ENCODE assay signal across 11 cellular contexts in the genomic region with DNA sequence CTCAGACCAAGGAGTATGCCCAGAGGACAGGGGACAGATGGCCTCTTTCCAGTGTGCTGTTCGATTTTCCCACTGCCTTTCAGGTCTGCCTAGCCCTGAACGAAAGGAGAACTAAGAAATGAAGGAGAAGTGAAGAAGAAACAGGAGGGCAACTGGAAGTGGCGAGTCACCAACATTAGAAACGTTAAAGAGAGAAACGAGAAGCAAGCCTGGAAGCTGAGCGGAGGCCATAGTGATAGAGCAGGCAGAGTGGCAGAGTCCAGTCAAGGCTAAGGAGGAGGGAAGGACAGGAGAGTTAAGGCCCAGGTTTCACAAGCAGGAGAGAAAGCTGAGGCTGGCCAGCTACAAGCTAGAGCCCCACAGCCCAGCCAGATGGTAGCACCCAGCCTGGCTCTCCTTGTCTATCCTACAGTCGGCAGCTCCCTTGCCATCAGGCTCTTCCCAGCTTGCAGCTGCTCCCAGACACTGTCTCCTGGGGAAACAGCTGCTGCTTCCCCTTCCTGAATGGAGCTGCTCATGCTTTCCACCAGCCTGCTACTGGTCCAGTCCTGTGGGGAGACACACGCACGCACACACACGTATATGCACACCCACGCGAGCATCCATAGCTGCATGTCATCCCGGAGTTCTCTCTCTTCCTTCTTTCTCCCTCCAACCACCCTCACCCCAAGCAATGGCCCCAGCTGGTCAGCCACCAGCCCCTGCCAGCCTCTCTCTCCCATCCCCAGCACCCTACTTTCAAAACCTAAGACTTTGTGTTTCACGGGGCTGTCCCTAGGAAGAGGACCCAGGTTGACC.
DNase-seq lines count a peak whose midpoint lies in the region; ATAC-seq and TF ChIP-seq lines count a peak whose summit lies in the region.
"Had no signal": no experiment of that assay in that cellular context is flagged by ENCODE, and none has a peak within 500 bp of the region (broad histone marks: within the 10 kb centered on the region; RNA-seq: fewer than 3 reads in every experiment).

No MANE protein-coding gene starts in this region.

- 69% methylated on average over 7 of the region's 14 CpGs; no CpG with 5 or more reads in 1 of the 2 experiments for WGBS in IMR-90 (ENCODE audit: extremely low coverage in 2 of 2, insufficient read length in 1 of 2), 2 experiments

- no peaks in the 10 kb centered on the region for H4K20me1 ChIP-seq in IMR-90 (ENCODE audit: insufficient read depth, low read length)
- no peaks in the 10 kb centered on the region for H4K20me1 ChIP-seq in MM.1S (ENCODE audit: insufficient read depth, low read length)

- H3K9me3 Mint-ChIP-seq in dendritic cell treated with granulocyte-macrophage colony-stimulating factor and Interleukin-4, amounts not matched to agents 40 ng/mL and 50 ng/mL, for 4 days: no peaks in the 10 kb centered on the region
- H3K9me3 Mint-ChIP-seq in naive thymus-derived CD4-positive, alpha-beta T cell: peaks cover 0 to 18% (median 3%) of the 10 kb centered on the region in 11 donors
- H3K9me3 Mint-ChIP-seq: neural crest cell had no signal

- no peaks in the 10 kb centered on the region for H3K9me1 ChIP-seq in IMR-90 (ENCODE audit: insufficient read depth, low read length)

- no peak for TF ChIP-seq POLR2A in IMR-90 (IDR thresholded peaks at IDR 0.05; ENCODE audit: low read depth, low read length)

- H2BK5ac ChIP-seq in IMR-90 (ENCODE audit: low read depth, low read length, poor library complexity, severe bottlenecking): no peak overlapping the region

- intact Hi-C loops in IMR-90 (cut with micrococcal nuclease): no loop called here
- intact Hi-C loops in dendritic cell treated with granulocyte-macrophage colony-stimulating factor and Interleukin-4, amounts not matched to agents 40 ng/mL and 50 ng/mL, for 4 days (cut with micrococcal nuclease): loop anchor here (2.0 kb wide), 1 partner anchor 15 kb away; no protein-coding TSS in a partner anchor
- intact Hi-C loops in naive thymus-derived CD4-positive, alpha-beta T cell (cut with micrococcal nuclease): no loop called here

- no peak overlapping the region for H3K56ac ChIP-seq in IMR-90 (ENCODE audit: extremely low read depth, insufficient read depth, low read length)

- no peaks in the 10 kb centered on the region for H3K79me1 ChIP-seq in IMR-90 (ENCODE audit: low read depth in 1 of 2, low read length in 2 of 2)

- peak overlapping the region in 1 of 2 experiments; percentile 27; a peak in 1 of 4 replicates for H4K8ac ChIP-seq in IMR-90 (ENCODE audit: low read depth in 2 of 2, low read length in 2 of 2)

- no peaks in the 10 kb centered on the region for H3K36me3 Mint-ChIP-seq in dendritic cell treated with granulocyte-macrophage colony-stimulating factor and Interleukin-4, amounts not matched to agents 40 ng/mL and 50 ng/mL, for 4 days (ENCODE audit: low read depth)
- peaks cover 0 to 34% (median 11%) of the 10 kb centered on the region in 5 donors for H3K36me3 Mint-ChIP-seq in naive thymus-derived CD4-positive, alpha-beta T cell

- H3K4me1 ChIP-seq in IMR-90 (ENCODE audit: control insufficient read depth, insufficient read depth, low read length) (peaks cover 11% of the 10 kb centered on the region; the same call in 1 of the 2 replicates), MM.1S (ENCODE audit: low read length) (no peaks in the 10 kb centered on the region)
- H3K4me1 ChIP-seq in naive thymus-derived CD4-positive, alpha-beta T cell (ENCODE audit: control insufficient read depth in 2 of 2, insufficient read depth in 2 of 2, low read length in 2 of 2): peaks cover 0 to 7% of the 10 kb centered on the region in 2 donors

- no peak overlapping the region for H3K14ac ChIP-seq in IMR-90 (replicated peaks; ENCODE audit: low read depth, low read length)

- H2BK15ac ChIP-seq in IMR-90 (ENCODE audit: low read depth, low read length): no peak overlapping the region

- peak overlapping the region; percentile 9 for H3K27ac Mint-ChIP-seq in dendritic cell treated with granulocyte-macrophage colony-stimulating factor and Interleukin-4, amounts not matched to agents 40 ng/mL and 50 ng/mL, for 4 days
- peak overlapping the region in 2 of 9 donors; percentile 26 to 65 for H3K27ac Mint-ChIP-seq in naive thymus-derived CD4-positive, alpha-beta T cell

- peak overlapping the region; percentile 58 for H2AFZ ChIP-seq in IMR-90 (replicated peaks; ENCODE audit: low read length, poor library complexity)
- H2AFZ ChIP-seq in MM.1S (ENCODE audit: low read length): no peak overlapping the region

- dilution Hi-C loops in IMR-90 (cut with HindIII; ENCODE audit: low sequenced_read_pairs, unreplicated experiment): no loop called here

- no peaks in the 10 kb centered on the region for H3K9me2 ChIP-seq in MM.1S (replicated peaks; ENCODE audit: insufficient read depth, low read length)

- no peaks in the 10 kb centered on the region for H3F3A ChIP-seq in MM.1S (ENCODE audit: insufficient read depth, low read length)

- H2BK120ac ChIP-seq in IMR-90 (ENCODE audit: low read depth, low read length): peak overlapping the region; percentile 48; the same call in 1 of the 2 replicates

- no peak overlapping the region for H2AK5ac ChIP-seq in IMR-90 (ENCODE audit: low read depth, low read length)

- no peaks in the 10 kb centered on the region for H3K79me2 ChIP-seq in MM.1S (ENCODE audit: low read length)

- in situ Hi-C loops in IMR-90 (cut with MboI; ENCODE audit: low sequenced_read_pairs): no loop called here

- H3K4me1 Mint-ChIP-seq in dendritic cell treated with granulocyte-macrophage colony-stimulating factor and Interleukin-4, amounts not matched to agents 40 ng/mL and 50 ng/mL, for 4 days (ENCODE audit: low read depth): peaks cover 52% of the 10 kb centered on the region
- peaks cover 13 to 33% (median 17%) of the 10 kb centered on the region in 7 donors for H3K4me1 Mint-ChIP-seq in naive thymus-derived CD4-positive, alpha-beta T cell

- H3K27me3 ChIP-seq in IMR-90 (ENCODE audit: control insufficient read depth, insufficient read depth, low read length): no peaks in the 10 kb centered on the region
- no peaks in the 10 kb centered on the region for H3K27me3 ChIP-seq in naive thymus-derived CD4-positive, alpha-beta T cell (ENCODE audit: control insufficient read depth in 2 of 2, insufficient read depth in 2 of 2, low read length in 2 of 2)
- no peaks in the 10 kb centered on the region for H3K27me3 ChIP-seq in MM.1S (replicated peaks; ENCODE audit: insufficient read depth, low read length)

- no peak overlapping the region for H3K4me3 Mint-ChIP-seq in dendritic cell treated with granulocyte-macrophage colony-stimulating factor and Interleukin-4, amounts not matched to agents 40 ng/mL and 50 ng/mL, for 4 days
- H3K4me3 Mint-ChIP-seq in naive thymus-derived CD4-positive, alpha-beta T cell: no peak overlapping the region

- H3K27ac ChIP-seq in IMR-90 (ENCODE audit: insufficient read depth, low read length) (no peak overlapping the region), MM.1S (ENCODE audit: low read length) (no peak overlapping the region)
- no peak overlapping the region for H3K27ac ChIP-seq in naive thymus-derived CD4-positive, alpha-beta T cell (ENCODE audit: low read depth, low read length)

- TF ChIP-seq RAD21 in IMR-90 (IDR thresholded peaks at IDR 0.05; ENCODE audit: low read length): no peak

- H3K9ac ChIP-seq in IMR-90 (ENCODE audit: low read depth, low read length): no peak overlapping the region
- H3K9ac ChIP-seq in MM.1S (ENCODE audit: low read length): no peak overlapping the region

- H3K36me3 ChIP-seq in IMR-90 (ENCODE audit: control insufficient read depth, insufficient read depth, low read length): no peaks in the 10 kb centered on the region
- no peaks in the 10 kb centered on the region for H3K36me3 ChIP-seq in naive thymus-derived CD4-positive, alpha-beta T cell (ENCODE audit: control insufficient read depth in 2 of 3, insufficient read depth in 3 of 3, low read length in 3 of 3)
- H3K36me3 ChIP-seq in MM.1S (replicated peaks; ENCODE audit: insufficient read depth, low read length): no peaks in the 10 kb centered on the region

- no peak overlapping the region for H3K4me3 ChIP-seq in IMR-90 (ENCODE audit: insufficient read depth, low read depth, low read length)
- no peak overlapping the region for H3K4me3 ChIP-seq in naive thymus-derived CD4-positive, alpha-beta T cell (ENCODE audit: low read length)
- H3K4me3 ChIP-seq in MM.1S (ENCODE audit: low read length): no peak overlapping the region

- H3K9me3 ChIP-seq in IMR-90 (ENCODE audit: control insufficient read depth, insufficient read depth, low read length) (peaks cover 3% of the 10 kb centered on the region; the same call in 1 of the 2 replicates), MM.1S (replicated peaks; ENCODE audit: insufficient read depth, low read length) (no peaks in the 10 kb centered on the region)
- no peaks in the 10 kb centered on the region for H3K9me3 ChIP-seq in naive thymus-derived CD4-positive, alpha-beta T cell (ENCODE audit: control insufficient read depth in 2 of 3, low read length in 3 of 3)

- peaks cover 31% of the 10 kb centered on the region for H3K27me3 Mint-ChIP-seq in dendritic cell treated with granulocyte-macrophage colony-stimulating factor and Interleukin-4, amounts not matched to agents 40 ng/mL and 50 ng/mL, for 4 days
- no peaks in the 10 kb centered on the region for H3K27me3 Mint-ChIP-seq in naive thymus-derived CD4-positive, alpha-beta T cell

- no peak overlapping the region; the same call in 1 of the 2 replicates for H4K5ac ChIP-seq in IMR-90 (ENCODE audit: low read depth, low read length)

- BruUV-seq in IMR-90 (replicated peaks; lab: Mats Ljungman, UMichigan): no TSS peak

- peak overlapping the region; percentile 16 for H2AK9ac ChIP-seq in IMR-90 (replicated peaks; ENCODE audit: low read depth, low read length, poor library complexity)

- POLR2A ChIA-PET in IMR-90 (lab: Charles Lee; ENCODE audit: unreplicated experiment): no interaction called here
- POLR2A ChIA-PET in naive thymus-derived CD4-positive, alpha-beta T cell (lab: Charles Lee): no interaction called here

- H4K91ac ChIP-seq in IMR-90 (ENCODE audit: insufficient read depth, low read depth, low read length): peak overlapping the region; percentile 26; the same call in 1 of the 2 replicates

- CTCF ChIA-PET in IMR-90 (lab: Yijun Ruan, JAX): interaction anchor here (1.2 kb wide), 1 partner anchor 10 kb away, joined by 3 read pairs; no protein-coding TSS in a partner anchor
- CTCF ChIA-PET in naive thymus-derived CD4-positive, alpha-beta T cell (lab: Charles Lee): no interaction called here

- H3K18ac ChIP-seq in IMR-90 (ENCODE audit: low read depth, low read length): no peak overlapping the region; the same call in 1 of the 2 replicates

- H3K4ac ChIP-seq in IMR-90 (ENCODE audit: low read depth, low read length): no peak overlapping the region; the same call in 1 of the 2 replicates

- no peak overlapping the region for H3K23ac ChIP-seq in IMR-90 (ENCODE audit: low read depth, low read length)

- no peak for TF ChIP-seq CTCF in IMR-90 (conservative IDR thresholded peaks at IDR 0.05; ENCODE audit: low read depth, low read length)
- no peak for TF ChIP-seq CTCF in MM.1S (IDR thresholded peaks at IDR 0.05; ENCODE audit: low read length)

- H3K4me2 ChIP-seq in IMR-90 (ENCODE audit: low read depth, low read length): no peak overlapping the region
- no peak overlapping the region for H3K4me2 ChIP-seq in MM.1S (ENCODE audit: low read depth, low read length)

- DNase-seq in DMS53 treated with DMSO at 0.1 percent for 48 hours (lab: John Stamatoyannopoulos, UW; ENCODE audit: unreplicated experiment) (peak; percentile 77), IMR-90 (no peak), NCI-H1105 treated with DMSO at 0.1 percent for 48 hours (lab: John Stamatoyannopoulos, UW) (no peak), HPDE6-E6E7 (ENCODE audit: extremely low spot score) (no peak), MM.1S (no peak), germinal center (ENCODE audit: low spot score) (no peak)
- peak in 1 of 9 donors; percentile 16 for DNase-seq in naive thymus-derived CD4-positive, alpha-beta T cell
- DNase-seq: amniotic stem cell; stimulated activated CD4-positive, alpha-beta T cell treated with anti-CD3 and anti-CD28 coated beads, Interleukin-4, amount 100 ng/mL, for 1 hour had no signal

- peak; percentile 33 for ATAC-seq in IMR-90 (ENCODE audit: low read depth)
- peak; percentile 32 for ATAC-seq in naive thymus-derived CD4-positive, alpha-beta T cell

- H2BK20ac ChIP-seq in IMR-90 (ENCODE audit: low read depth, low read length): no peak overlapping the region; the same call in 1 of the 2 replicates
